Comparison of ENCODE assay signal across 8 cellular contexts in the genomic region with DNA sequence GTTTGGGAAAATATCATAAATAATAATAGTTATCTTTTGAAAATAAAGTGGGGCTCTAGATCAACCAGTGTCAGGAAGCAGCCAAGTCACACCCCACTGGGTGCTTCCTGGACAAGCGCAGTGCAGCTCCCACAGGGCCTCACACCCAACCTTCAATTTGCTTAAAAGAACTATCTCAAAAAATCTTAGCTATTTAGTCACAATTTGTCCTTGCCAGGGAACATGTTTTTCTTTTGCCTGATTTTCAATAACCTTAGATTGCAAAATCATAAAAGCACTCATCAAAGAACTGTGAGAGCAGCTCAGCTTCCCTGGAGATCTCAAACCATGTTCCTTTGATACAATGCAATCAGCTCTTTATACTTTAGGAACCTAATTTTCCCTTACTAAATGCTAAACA. TPM values are rescaled to one million over a fixed set of nuclear protein-coding genes. Genes with fewer than 3 reads are reported as not detected.
A peak's percentile ranks its signal among the peaks of the same experiment; 100 is the strongest.
DNase-seq lines count a peak whose midpoint lies in the region; ATAC-seq lines count a peak whose summit lies in the region.

No MANE protein-coding gene starts in this region.

- POLR2A ChIA-PET in naive thymus-derived CD4-positive, alpha-beta T cell (lab: Charles Lee): interaction anchor here (0.9 to 5.5 kb wide), 13 partner anchors 9 to 1477 kb away, joined by 3 to 356 read pairs (median 19); a partner anchor contains a TSS

- ATAC-seq in Right ventricle myocardium superior (ENCODE audit: poor library complexity) (no peak), left cardiac atrium (no peak), HG03039 (IDR thresholded peaks at IDR 0.05; ENCODE audit: unreplicated experiment) (no peak), HG02852 (IDR thresholded peaks at IDR 0.05; ENCODE audit: unreplicated experiment) (no peak)
- ATAC-seq in naive thymus-derived CD4-positive, alpha-beta T cell: no peak

- intact Hi-C loops in Right ventricle myocardium superior (cut with DNase I) (loop anchor here (5.0 kb wide), 1 partner anchor 183 kb away; no protein-coding TSS in a partner anchor), left cardiac atrium (cut with DNase I) (loop anchor here in 1 of 2 donors (10.0 kb wide), 1 partner anchor 166 kb away; a partner anchor contains a TSS)
- intact Hi-C loops in naive thymus-derived CD4-positive, alpha-beta T cell (cut with micrococcal nuclease): loop anchor here in 1 of 2 donors (1.0 kb wide), 1 partner anchor 8 kb away; no protein-coding TSS in a partner anchor

- H3K27me3 ChIP-seq in naive thymus-derived CD4-positive, alpha-beta T cell (ENCODE audit: control insufficient read depth in 2 of 2, insufficient read depth in 2 of 2, low read length in 2 of 2): no peaks in the 10 kb centered on the region

- H3K36me3 Mint-ChIP-seq in naive thymus-derived CD4-positive, alpha-beta T cell: peaks cover 0 to 16% (median 5%) of the 10 kb centered on the region in 5 donors

- peaks cover 28 to 37% of the 10 kb centered on the region in 2 donors for H3K4me1 ChIP-seq in naive thymus-derived CD4-positive, alpha-beta T cell (ENCODE audit: control insufficient read depth in 2 of 2, insufficient read depth in 2 of 2, low read length in 2 of 2)

- peak overlapping the region; percentile 86 to 97 (median 92) for H3K4me3 Mint-ChIP-seq in naive thymus-derived CD4-positive, alpha-beta T cell

- H3K27ac ChIP-seq in caudate nucleus (ENCODE audit: low read depth, low read length): peak overlapping the region; percentile 99
- H3K27ac ChIP-seq in naive thymus-derived CD4-positive, alpha-beta T cell (ENCODE audit: low read depth, low read length): peak overlapping the region; percentile 96

- H3K27ac Mint-ChIP-seq in naive thymus-derived CD4-positive, alpha-beta T cell: peak overlapping the region; percentile 97 to 100 (median 98)

- no peaks in the 10 kb centered on the region for H3K27me3 Mint-ChIP-seq in naive thymus-derived CD4-positive, alpha-beta T cell

- DNase-seq in Right ventricle myocardium superior (peak; percentile 64), left cardiac atrium (no peak), caudate nucleus (lab: John Stamatoyannopoulos, UW) (no peak), cerebellar cortex (ENCODE audit: low spot score) (no peak)
- DNase-seq in naive thymus-derived CD4-positive, alpha-beta T cell: peak in 1 of 9 donors; percentile 13
- DNase-seq in stimulated activated CD4-positive, alpha-beta T cell treated with anti-CD3 and anti-CD28 coated beads, Interleukin-15, amount 100 ng/mL, for 24 hours: no peak

- H3K9me3 ChIP-seq in naive thymus-derived CD4-positive, alpha-beta T cell (ENCODE audit: control insufficient read depth in 2 of 3, low read length in 3 of 3): no peaks in the 10 kb centered on the region

- no peaks in the 10 kb centered on the region for H3K36me3 ChIP-seq in naive thymus-derived CD4-positive, alpha-beta T cell (ENCODE audit: control insufficient read depth in 2 of 3, insufficient read depth in 3 of 3, low read length in 3 of 3)

- CTCF ChIA-PET in naive thymus-derived CD4-positive, alpha-beta T cell (lab: Charles Lee): interaction anchor here (1.4 to 3.9 kb wide), 4 partner anchors 9 to 185 kb away, joined by 7 to 60 read pairs (median 24); a partner anchor contains a TSS

- H3K9me3 Mint-ChIP-seq in naive thymus-derived CD4-positive, alpha-beta T cell: no peaks in the 10 kb centered on the region

- peak overlapping the region; percentile 80 for H3K4me3 ChIP-seq in naive thymus-derived CD4-positive, alpha-beta T cell (ENCODE audit: low read length)

- H3K4me1 Mint-ChIP-seq in naive thymus-derived CD4-positive, alpha-beta T cell: peaks cover 24 to 54% (median 50%) of the 10 kb centered on the region in 7 donors

RNA-seq across cellular contexts. Expression of a gene that starts 1.6 kb away (rescaled TPM):
- 12.7 TPM for total RNA-seq in Right ventricle myocardium superior
- 10 to 100 TPM; 18.4 to 24.8 TPM for total RNA-seq in left cardiac atrium
- total RNA-seq in naive thymus-derived CD4-positive, alpha-beta T cell: 10 to 100 TPM; 30.6 to 55.6 (median 38.0) TPM
- 10 to 100 TPM; 12.8 to 23.4 TPM for polyA plus RNA-seq in naive thymus-derived CD4-positive, alpha-beta T cell

RNA-seq across cellular contexts. Expression of a gene that starts 39.7 kb away (rescaled TPM):
- total RNA-seq in Right ventricle myocardium superior: 60.6 TPM
- 1 to 10 TPM; 2.1 to 2.5 TPM for total RNA-seq in left cardiac atrium
- under 1 TPM in 3 of 5 experiments, not detected in 2; 0.34 to 0.46 (median 0.46) TPM for total RNA-seq in naive thymus-derived CD4-positive, alpha-beta T cell
- polyA plus RNA-seq in naive thymus-derived CD4-positive, alpha-beta T cell: under 1 TPM; 0.14 to 0.44 TPM

Comparison
In these comparisons a context has a peak if more than half of its experiments do, and no peak if none do; other contexts are left out.
1. RNA of a gene that starts 39.7 kb away (total RNA-seq): 60.6 TPM in Right ventricle myocardium superior (single experiment); 2.1 to 2.5 TPM in left cardiac atrium and 0.34 to 0.46 TPM in naive thymus-derived CD4-positive, alpha-beta T cell; every median in the first group is over 10 times any median in the second.